Comparison of ENCODE assay signal across 2 cellular contexts in genomic region chr2:55618025-55618648, GRCh38.
TF ChIP-seq lines count a peak whose summit lies in the region.

No MANE protein-coding gene starts in this region.

TF ChIP-seq in A549, 52 proteins besides CTCF, POLR2A, EP300 and RAD21 (continued from another document):
- TF ChIP-seq TP53 (CRISPR knock-in tag; IDR thresholded peaks at IDR 0.05), result peak; percentile 72; the same call in 1 of the 2 replicates
- no peak for TF ChIP-seq HEYL (CRISPR knock-in tag; IDR thresholded peaks at IDR 0.05)
- TF ChIP-seq NFE2L2 (conservative IDR thresholded peaks at IDR 0.05; ENCODE audit: low read length), result no peak
- TF ChIP-seq PHF8 (IDR thresholded peaks at IDR 0.05; ENCODE audit: borderline replicate concordance, low read depth), result peak; percentile 85; the same call in 1 of the 2 replicates
- TF ChIP-seq HDAC2 (IDR thresholded peaks at IDR 0.05), result 0 out of 2 replicates have a peak, but pooled peaks have one; percentile 64

TF ChIP-seq in HepG2, 621 proteins besides CTCF, POLR2A, EP300 and RAD21 (continued from another document):
- TF ChIP-seq CREB1 (IDR thresholded peaks at IDR 0.05) (no peak), CREB1 (CRISPR knock-in tag; IDR thresholded peaks at IDR 0.05) (peak; percentile 61), RBFOX2 (IDR thresholded peaks at IDR 0.05; ENCODE audit: low read depth, low read length) (peak; percentile 3; the same call in 1 of the 2 replicates), ZNF557 (CRISPR knock-in tag; IDR thresholded peaks at IDR 0.05) (no peak), ZNF18 (CRISPR knock-in tag; IDR thresholded peaks at IDR 0.05; ENCODE audit: insufficient replicate concordance) (peak; percentile 76), NFYC (CRISPR knock-in tag; IDR thresholded peaks at IDR 0.05) (0 out of 2 replicates have a peak, but pooled peaks have one; percentile 2), NR2F2 (IDR thresholded peaks at IDR 0.05; ENCODE audit: borderline replicate concordance, low read depth) (peak; percentile 63; the same call in 1 of the 2 replicates), ELF4 (CRISPR knock-in tag; IDR thresholded peaks at IDR 0.05; ENCODE audit: borderline replicate concordance) (peak; percentile 8; the same call in 1 of the 2 replicates), ZNF781 (CRISPR knock-in tag; IDR thresholded peaks at IDR 0.05; ENCODE audit: borderline replicate concordance, not compliant biosample characterization) (no peak), KLF11 (CRISPR knock-in tag; IDR thresholded peaks at IDR 0.05) (0 out of 2 replicates have a peak, but pooled peaks have one; percentile 33), BRF2 (CRISPR knock-in tag; IDR thresholded peaks at IDR 0.05) (peak; percentile 7; the same call in 1 of the 2 replicates), CREM (IDR thresholded peaks at IDR 0.05) (peak; percentile 65; the same call in 1 of the 2 replicates), CREM (CRISPR knock-in tag; IDR thresholded peaks at IDR 0.05) (no peak), ZNF564 (CRISPR knock-in tag; IDR thresholded peaks at IDR 0.05) (no peak), TFDP1 (CRISPR knock-in tag; IDR thresholded peaks at IDR 0.05; ENCODE audit: borderline replicate concordance) (no peak), ZNF446 (CRISPR knock-in tag; IDR thresholded peaks at IDR 0.05) (peak; percentile 28; the same call in 1 of the 2 replicates), MTA1 (CRISPR knock-in tag; IDR thresholded peaks at IDR 0.05; ENCODE audit: borderline replicate concordance) (no peak), ZNF878 (CRISPR knock-in tag; IDR thresholded peaks at IDR 0.05) (no peak), CENPBD1 (CRISPR knock-in tag; IDR thresholded peaks at IDR 0.05; ENCODE audit: borderline replicate concordance, low read depth) (0 out of 2 replicates have a peak, but pooled peaks have one; percentile 10), CBX2 (IDR thresholded peaks at IDR 0.05; ENCODE audit: low read depth, low read length) (no peak), CBX2 (CRISPR knock-in tag; IDR thresholded peaks at IDR 0.05; ENCODE audit: low read depth) (no peak), ASH2L (IDR thresholded peaks at IDR 0.05; ENCODE audit: insufficient read length, low read depth, low read length) (peak; percentile 36), MBD4 (IDR thresholded peaks at IDR 0.05; ENCODE audit: borderline replicate concordance, low read length) (no peak), NFIC (IDR thresholded peaks at IDR 0.05; ENCODE audit: low read length) (peak; percentile 59; the same call in 1 of the 2 replicates), ZNF34 (CRISPR knock-in tag; IDR thresholded peaks at IDR 0.05; ENCODE audit: borderline replicate concordance) (0 out of 2 replicates have a peak, but pooled peaks have one; percentile 12), SMC3 (IDR thresholded peaks at IDR 0.05; ENCODE audit: low read length) (no peak), GFI1 (CRISPR knock-in tag; IDR thresholded peaks at IDR 0.05; ENCODE audit: borderline replicate concordance) (peak; percentile 12; the same call in 1 of the 2 replicates), RNF219 (CRISPR knock-in tag; IDR thresholded peaks at IDR 0.05) (peak; percentile 35; the same call in 1 of the 2 replicates), ZEB1 (IDR thresholded peaks at IDR 0.05; ENCODE audit: insufficient replicate concordance, low read depth) (peak; percentile 23), SMYD3 (CRISPR knock-in tag; IDR thresholded peaks at IDR 0.05) (0 out of 2 replicates have a peak, but pooled peaks have one; percentile 2), PRDM10 (CRISPR knock-in tag; IDR thresholded peaks at IDR 0.05; ENCODE audit: low read depth) (0 out of 2 replicates have a peak, but pooled peaks have one; percentile 14)
